3 cellular contexts compared by ENCODE assay signal in genomic region chr15:31217067-31217466, GRCh38.
TF ChIP-seq lines count a peak whose summit lies in the region.

No MANE protein-coding gene starts in this region.

TF ChIP-seq in A549, 52 proteins besides CTCF, POLR2A, EP300 and RAD21 (continued from another document):
- TF ChIP-seq HOXB5 (CRISPR knock-in tag; IDR thresholded peaks at IDR 0.05) (no peak), ZFP36 (IDR thresholded peaks at IDR 0.05; ENCODE audit: borderline replicate concordance, partially characterized antibody) (peak; percentile 83), CBX2 (IDR thresholded peaks at IDR 0.05; ENCODE audit: borderline replicate concordance, low read depth) (no peak), USF2 (IDR thresholded peaks at IDR 0.05) (no peak)

TF ChIP-seq in HCT116, 20 proteins besides CTCF, POLR2A, EP300 and RAD21 (continued from another document):
- TF ChIP-seq TCF7L2 (IDR thresholded peaks at IDR 0.05; ENCODE audit: borderline replicate concordance, extremely low read depth, insufficient read depth, insufficient read length) (no peak), ZFX (IDR thresholded peaks at IDR 0.05) (no peak), MAX (IDR thresholded peaks at IDR 0.05) (no peak), ZNF274 (IDR thresholded peaks at IDR 0.05; ENCODE audit: low read depth, low read length) (no peak), ZBTB33 (IDR thresholded peaks at IDR 0.05; ENCODE audit: extremely low read depth, insufficient replicate concordance, low read length) (no peak), YY1 (IDR thresholded peaks at IDR 0.05; ENCODE audit: extremely low read depth, insufficient replicate concordance, low read depth, low read length) (no peak), SIN3A (IDR thresholded peaks at IDR 0.05; ENCODE audit: low read depth) (no peak)

TF ChIP-seq in GM12878, 131 proteins besides CTCF, POLR2A, EP300 and RAD21 (continued from another document):
- TF ChIP-seq KLF5 (IDR thresholded peaks at IDR 0.05; ENCODE audit: partially characterized antibody) (no peak), PML (IDR thresholded peaks at IDR 0.05; ENCODE audit: low read length) (no peak)
